In the genomic region with DNA sequence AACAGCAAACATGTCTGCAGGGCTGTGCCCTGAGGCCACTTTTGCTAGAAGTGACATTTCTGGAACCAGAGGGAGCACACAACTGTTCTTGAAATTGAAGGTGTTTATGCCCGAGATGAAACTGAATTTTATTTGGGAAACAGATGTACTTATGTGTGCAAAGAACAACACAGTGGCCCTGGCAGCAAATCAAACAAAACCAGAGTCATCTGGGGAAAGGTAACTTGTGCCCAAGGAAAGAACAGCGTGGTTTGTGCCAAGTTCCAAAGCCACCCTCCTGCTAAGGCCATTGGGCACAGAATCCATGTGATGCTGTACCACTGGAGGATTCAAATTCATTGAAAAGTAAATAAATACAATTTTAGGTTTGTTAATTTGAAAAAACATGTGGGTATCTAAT, we compare ENCODE assay signal across 20 cellular contexts. TPM values are rescaled to one million over a fixed set of nuclear protein-coding genes. Genes with fewer than 3 reads are reported as not detected.
"Had no signal": no experiment of that assay in that cellular context is flagged by ENCODE, and none has a peak within 500 bp of the region (broad histone marks: within the 10 kb centered on the region; RNA-seq: fewer than 3 reads in every experiment).

No MANE protein-coding gene starts in this region.

- H3K36me3 ChIP-seq: colonic mucosa, neutrophil, suprapubic skin, tibial artery, upper lobe of right lung had no signal

- H3K9me3 Mint-ChIP-seq: naive thymus-derived CD4-positive, alpha-beta T cell had no signal

- H3K27me3 ChIP-seq: colonic mucosa, foreskin keratinocyte, hepatocyte, neutrophil, suprapubic skin, tibial artery, upper lobe of right lung had no signal

- ATAC-seq: foreskin keratinocyte; naive thymus-derived CD4-positive, alpha-beta T cell; stimulated activated naive CD8-positive, alpha-beta T cell treated with anti-CD3 and anti-CD28 coated beads, Interleukin-15, Interleukin-2, amounts not matched to agents 100 U/mL and 50 U/mL, for 24 hours; upper lobe of right lung had no signal

- DNase-seq: colonic mucosa; dermis blood vessel endothelial cell; foreskin keratinocyte; head of caudate nucleus; kidney; left cardiac atrium; left ventricle myocardium superior; mesendoderm; naive thymus-derived CD4-positive, alpha-beta T cell; right cardiac atrium; stimulated activated CD4-positive, alpha-beta T cell treated with anti-CD3 and anti-CD28 coated beads, Interleukin-2, amount 100 ng/mL, for 48 hours; stimulated activated naive CD8-positive, alpha-beta T cell treated with anti-CD3 and anti-CD28 coated beads, Interleukin-15, Interleukin-2, amounts not matched to agents 100 U/mL and 50 U/mL, for 24 hours; tibial artery; upper lobe of right lung had no signal

- H3K27ac Mint-ChIP-seq: naive thymus-derived CD4-positive, alpha-beta T cell had no signal

- H3K4me1 ChIP-seq: foreskin keratinocyte had no signal

- H3K27ac ChIP-seq: colonic mucosa, foreskin keratinocyte, hepatocyte, neutrophil, suprapubic skin, tibial artery, upper lobe of right lung had no signal

- H3K4me3 Mint-ChIP-seq: naive thymus-derived CD4-positive, alpha-beta T cell had no signal

- H3K4me3 ChIP-seq: colonic mucosa, hepatocyte, lung, smooth muscle cell, suprapubic skin, tibial artery, upper lobe of right lung had no signal

- H3K9me3 ChIP-seq: colonic mucosa, neutrophil, suprapubic skin, tibial artery, upper lobe of right lung had no signal

- H3K4me2 ChIP-seq: hepatocyte, smooth muscle cell had no signal

- H3K79me2 ChIP-seq: hepatocyte had no signal

- H3K27me3 Mint-ChIP-seq: naive thymus-derived CD4-positive, alpha-beta T cell had no signal

- H2AFZ ChIP-seq: hepatocyte had no signal

RNA-seq across cellular contexts. Expression of a gene that starts 31.2 kb away (rescaled TPM):
- total RNA-seq: foreskin keratinocyte; mononuclear cell; naive thymus-derived CD4-positive, alpha-beta T cell had no signal
